In the genomic region with DNA sequence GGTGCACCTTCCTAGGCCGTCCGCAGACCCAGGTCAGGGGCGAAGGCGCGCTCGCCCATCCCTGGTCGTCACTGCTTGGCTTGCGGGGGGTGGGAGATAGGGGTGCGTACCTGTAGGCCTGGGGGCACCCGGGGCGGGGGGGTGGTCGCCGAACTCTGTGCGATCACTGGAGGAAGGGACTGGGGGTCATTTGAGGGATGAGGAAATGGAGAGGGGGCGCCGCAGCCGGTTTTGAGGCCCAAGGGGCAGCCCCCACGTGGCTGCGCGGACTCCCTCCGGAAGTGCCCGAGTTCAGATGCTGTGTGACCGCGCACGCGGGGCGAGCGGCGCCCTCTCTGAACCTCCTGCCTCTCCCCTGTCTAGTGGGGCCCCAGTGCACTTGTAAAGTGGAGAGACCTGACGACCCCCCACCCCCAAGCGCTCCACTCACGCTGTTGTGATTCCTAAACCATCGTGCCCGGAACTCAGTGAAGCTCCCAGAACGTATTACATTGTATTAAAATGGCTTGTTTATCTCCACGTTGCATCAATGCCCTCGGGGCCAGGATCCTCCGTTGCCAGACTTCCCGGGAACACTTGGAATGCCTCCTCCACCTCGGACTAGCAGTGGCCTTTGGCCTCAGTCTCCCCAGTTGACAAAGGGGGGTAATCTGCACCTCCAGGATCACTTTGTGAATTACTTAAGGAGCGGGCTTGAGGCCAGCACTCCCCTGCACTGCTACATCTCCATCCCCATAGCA, we compare ENCODE assay signal across 1 cellular context.
TF ChIP-seq lines count a peak whose summit lies in the region.

No MANE protein-coding gene starts in this region.

TF ChIP-seq in A549, 52 proteins besides CTCF, POLR2A, EP300 and RAD21 (continued from another document):
- TF ChIP-seq, protein P1, sequence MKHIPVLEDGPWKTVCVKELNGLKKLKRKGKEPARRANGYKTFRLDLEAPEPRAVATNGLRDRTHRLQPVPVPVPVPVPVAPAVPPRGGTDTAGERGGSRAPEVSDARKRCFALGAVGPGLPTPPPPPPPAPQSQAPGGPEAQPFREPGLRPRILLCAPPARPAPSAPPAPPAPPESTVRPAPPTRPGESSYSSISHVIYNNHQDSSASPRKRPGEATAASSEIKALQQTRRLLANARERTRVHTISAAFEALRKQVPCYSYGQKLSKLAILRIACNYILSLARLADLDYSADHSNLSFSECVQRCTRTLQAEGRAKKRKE (CRISPR knock-in tag; IDR thresholded peaks at IDR 0.05; ENCODE audit: low read depth) = no peak
- TF ChIP-seq MYC (IDR thresholded peaks at IDR 0.05; ENCODE audit: borderline replicate concordance, low read length) (no peak), NFE2L2 (conservative IDR thresholded peaks at IDR 0.05; ENCODE audit: low read length) (no peak)
TF ChIP-seq in A549: peak in this region for 0.
